Comparison of ENCODE assay signal across 9 cellular contexts in the genomic region with DNA sequence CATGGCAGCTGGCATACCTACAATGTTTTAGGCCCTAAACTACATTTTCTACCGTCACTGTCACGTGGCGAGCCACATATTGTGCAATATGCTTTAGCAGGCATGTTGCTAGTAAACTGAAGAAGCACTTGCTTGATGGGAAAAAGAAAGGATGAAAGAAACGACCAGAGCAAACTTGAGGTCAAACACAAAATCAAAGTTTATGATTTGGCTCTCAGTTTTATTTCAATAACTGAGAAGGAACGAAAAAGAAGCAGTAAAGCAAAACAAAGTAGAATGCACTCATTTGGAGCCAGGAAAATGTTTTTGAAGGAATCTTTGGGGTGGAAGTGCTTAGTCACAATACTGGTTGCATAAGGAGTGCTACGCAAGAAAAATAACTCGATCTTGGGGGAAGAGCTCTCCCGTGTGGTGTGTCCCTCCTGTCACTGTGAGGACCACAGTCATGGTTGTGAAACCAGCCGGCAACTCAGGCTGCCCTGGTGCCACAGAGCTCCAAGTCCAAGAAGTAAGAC.
DNase-seq lines count a peak whose midpoint lies in the region; ATAC-seq lines count a peak whose summit lies in the region.
"Had no signal": no experiment of that assay in that cellular context is flagged by ENCODE, and none has a peak within 500 bp of the region (broad histone marks: within the 10 kb centered on the region; RNA-seq: fewer than 3 reads in every experiment).

No MANE protein-coding gene starts in this region.

- H3K36me3 ChIP-seq in subcutaneous abdominal adipose tissue (ENCODE audit: control insufficient read depth in 5 of 5, insufficient read depth in 5 of 5, low read length in 5 of 5), result no peaks in the 10 kb centered on the region

- H3K27ac ChIP-seq in subcutaneous abdominal adipose tissue (ENCODE audit: low read depth, low read length), result peak overlapping the region; percentile 85

- peak; percentile 39 for DNase-seq in HPDE6-E6E7 (ENCODE audit: extremely low spot score)
- peak; percentile 94 for DNase-seq in amniotic epithelial cell (ENCODE audit: low read depth)
- peak; percentile 97 for DNase-seq in iris pigment epithelial cell (ENCODE audit: low read depth)
- DNase-seq in NCI-H146 (lab: John Stamatoyannopoulos, UW), result no peak
- DNase-seq in NCI-H187 (lab: John Stamatoyannopoulos, UW), result no peak
- DNase-seq in GDM1 (lab: John Stamatoyannopoulos, UW), result no peak
- DNase-seq: effector memory CD8-positive, alpha-beta T cell had no signal

- peak overlapping the region in 3 of 5 donors; percentile 12 to 31 (median 12) for H3K4me3 ChIP-seq in subcutaneous abdominal adipose tissue (ENCODE audit: low read depth in 1 of 5, low read length in 5 of 5)

- no peak for ATAC-seq in HG02970 (IDR thresholded peaks at IDR 0.05; ENCODE audit: low FRiP score, unreplicated experiment)
- ATAC-seq: effector memory CD8-positive, alpha-beta T cell had no signal

- peaks cover 0 to 8% (median 5%) of the 10 kb centered on the region in 5 donors for H3K4me1 ChIP-seq in subcutaneous abdominal adipose tissue (ENCODE audit: control insufficient read depth in 5 of 5, insufficient read depth in 5 of 5, low read length in 5 of 5)

- H3K9ac ChIP-seq in subcutaneous abdominal adipose tissue (ENCODE audit: low read length in 5 of 5), result peak overlapping the region in 3 of 5 donors; percentile 24 to 67 (median 47)

- no peaks in the 10 kb centered on the region for H3K9me3 ChIP-seq in subcutaneous abdominal adipose tissue (ENCODE audit: control insufficient read depth in 5 of 5, low read length in 5 of 5)

- no peaks in the 10 kb centered on the region for H3K27me3 ChIP-seq in subcutaneous abdominal adipose tissue (ENCODE audit: control insufficient read depth in 5 of 5, insufficient read depth in 4 of 5, low read length in 5 of 5)

Comparison
In these comparisons a context has a peak if more than half of its experiments do, and no peak if none do; other contexts are left out.
1. DNase-seq: peak in HPDE6-E6E7 (single experiment), amniotic epithelial cell (single experiment) and iris pigment epithelial cell (single experiment); none in NCI-H146 (single experiment), NCI-H187 (0 of 2) and GDM1 (single experiment).